21 cellular contexts compared by ENCODE assay signal in the genomic region with DNA sequence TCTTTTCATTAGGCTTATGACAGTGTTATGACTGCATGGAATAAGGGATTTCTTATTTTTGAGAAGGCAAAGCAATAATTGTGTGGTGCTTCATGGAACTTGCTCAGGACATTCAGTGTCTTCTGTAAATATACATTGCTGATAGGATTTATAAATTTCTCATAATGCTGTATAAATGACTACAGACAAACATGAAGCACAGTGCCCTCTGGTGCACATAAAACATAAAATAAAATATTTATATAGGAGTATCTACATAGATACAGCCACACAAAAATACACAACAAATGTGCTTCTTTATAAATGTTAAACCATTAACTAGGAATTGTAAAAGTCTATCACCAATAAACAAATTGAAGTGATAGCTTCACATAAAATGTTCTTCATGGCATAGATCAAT. TPM values are rescaled to one million over a fixed set of nuclear protein-coding genes. Genes with fewer than 3 reads are reported as not detected.
DNase-seq lines count a peak whose midpoint lies in the region; ATAC-seq and TF ChIP-seq lines count a peak whose summit lies in the region.
"Had no signal": no experiment of that assay in that cellular context is flagged by ENCODE, and none has a peak within 500 bp of the region (broad histone marks: within the 10 kb centered on the region; RNA-seq: fewer than 3 reads in every experiment).

No MANE protein-coding gene starts in this region.

- no peaks in the 10 kb centered on the region for H3K36me3 ChIP-seq in KMS-11 (ENCODE audit: insufficient read depth)
- H3K36me3 ChIP-seq in Panc1 (ENCODE audit: control insufficient read depth, insufficient read depth, low read length), result no peaks in the 10 kb centered on the region
- H3K36me3 ChIP-seq in endodermal cell (ENCODE audit: control insufficient read depth, insufficient read depth, low read length), result no peaks in the 10 kb centered on the region
- H3K36me3 ChIP-seq: adrenal gland; BLaER1 treated with 17β-estradiol and CSF1 and Interleukin-3, amounts not matched to agents 10 nM and 100 nM; gastrocnemius medialis; thyroid gland had no signal

- no peaks in the 10 kb centered on the region for H4K20me1 ChIP-seq in KMS-11 (ENCODE audit: insufficient read depth)
- H4K20me1 ChIP-seq: BLaER1 treated with 17β-estradiol and CSF1 and Interleukin-3, amounts not matched to agents 10 nM and 100 nM had no signal

- no peaks in the 10 kb centered on the region for H3K36me3 Mint-ChIP-seq in endodermal cell (ENCODE audit: low read depth)

- intact Hi-C loops in Panc1 (cut with micrococcal nuclease; ENCODE audit: unreplicated experiment), result no loop called here

- H3K27ac ChIP-seq in AG04450 (ENCODE audit: low read depth, low read length), result no peak overlapping the region
- H3K27ac ChIP-seq in KMS-11, result no peak overlapping the region
- H3K27ac ChIP-seq in Panc1 (ENCODE audit: low read length), result no peak overlapping the region
- no peak overlapping the region for H3K27ac ChIP-seq in endodermal cell (ENCODE audit: low read depth, low read length)
- H3K27ac ChIP-seq: adrenal gland; BLaER1 treated with 17β-estradiol and CSF1 and Interleukin-3, amounts not matched to agents 10 nM and 100 nM; gastrocnemius medialis; HL-60; thyroid gland had no signal

- H3K4me1 ChIP-seq in KMS-11 (ENCODE audit: low read depth, poor library complexity, severe bottlenecking) (no peaks in the 10 kb centered on the region), Panc1 (ENCODE audit: control insufficient read depth, insufficient read depth, low read length) (no peaks in the 10 kb centered on the region), endodermal cell (ENCODE audit: control insufficient read depth, insufficient read depth, low read length) (no peaks in the 10 kb centered on the region)
- H3K4me1 ChIP-seq: adrenal gland; BLaER1 treated with 17β-estradiol and CSF1 and Interleukin-3, amounts not matched to agents 10 nM and 100 nM; gastrocnemius medialis; thyroid gland had no signal

- BruUV-seq in Panc1 (replicated peaks; lab: Mats Ljungman, UMichigan), result no TSS peak

- no peak for ATAC-seq in Panc1
- ATAC-seq in GM21423 (IDR thresholded peaks at IDR 0.05; ENCODE audit: unreplicated experiment), result no peak
- ATAC-seq: activated CD4-positive, CD25-positive, alpha-beta regulatory T cell treated with anti-CD3 and anti-CD28 coated beads, Interleukin-2, amount 50 U/mL, for 24 hours; gastrocnemius medialis had no signal

- CTCF ChIA-PET in AG04450 (lab: Charles Lee), result interaction anchor here (0.6 kb wide), 1 partner anchor 25 kb away, joined by 4 read pairs; no protein-coding TSS in a partner anchor
- CTCF ChIA-PET in Panc1 (lab: Charles Lee), result no interaction called here

- H3K9me3 ChIP-seq in AG04450 (ENCODE audit: control insufficient read depth, insufficient read depth, low read length), result no peaks in the 10 kb centered on the region
- no peaks in the 10 kb centered on the region for H3K9me3 ChIP-seq in Panc1 (ENCODE audit: control insufficient read depth, insufficient read depth, low read depth, low read length)
- H3K9me3 ChIP-seq in endodermal cell (ENCODE audit: control insufficient read depth, low read length), result no peaks in the 10 kb centered on the region
- H3K9me3 ChIP-seq: adrenal gland; BLaER1 treated with 17β-estradiol and CSF1 and Interleukin-3, amounts not matched to agents 10 nM and 100 nM; gastrocnemius medialis; thyroid gland had no signal

- no peak overlapping the region for H3K27ac Mint-ChIP-seq in endodermal cell
- H3K27ac Mint-ChIP-seq: activated T-helper 2 cell treated with anti-CD3 and anti-CD28 coated beads, Interferon-gamma antibody, Interleukin-2, Interleukin-4, amounts not matched to agents 10 μg/mL and 5 μg/mL and 100 μg/mL, durations not matched to agents 14 hours and 24 hours and 36 hours had no signal

- H3K9ac ChIP-seq in KMS-11 (no peak overlapping the region), endodermal cell (ENCODE audit: extremely low read depth, low read length, poor library complexity, severe bottlenecking) (no peak overlapping the region)
- H3K9ac ChIP-seq: BLaER1 treated with 17β-estradiol and CSF1 and Interleukin-3, amounts not matched to agents 10 nM and 100 nM had no signal

- H3K4me1 Mint-ChIP-seq in endodermal cell, result peaks cover 4% of the 10 kb centered on the region

- H3K79me2 ChIP-seq in KMS-11 (ENCODE audit: insufficient read depth, low read depth), result no peaks in the 10 kb centered on the region

- no peak overlapping the region for H3K4me3 Mint-ChIP-seq in endodermal cell

- no peaks in the 10 kb centered on the region for H3K9me3 Mint-ChIP-seq in endodermal cell
- H3K9me3 Mint-ChIP-seq: activated T-helper 2 cell treated with anti-CD3 and anti-CD28 coated beads, Interferon-gamma antibody, Interleukin-2, Interleukin-4, amounts not matched to agents 10 μg/mL and 5 μg/mL and 100 μg/mL, durations not matched to agents 14 hours and 24 hours and 36 hours had no signal

- no peak overlapping the region for H3K4me3 ChIP-seq in AG04450 (ENCODE audit: low read depth, low read length)
- no peak overlapping the region for H3K4me3 ChIP-seq in KMS-11 (IDR thresholded peaks at IDR 0.05; ENCODE audit: insufficient read depth, low read depth, low read length)
- H3K4me3 ChIP-seq in Panc1 (ENCODE audit: low read depth in 2 of 2, low read length in 2 of 2), result no peak overlapping the region
- no peak overlapping the region for H3K4me3 ChIP-seq in fibroblast of pulmonary artery (replicated peaks; ENCODE audit: low read depth, low read length)
- no peak overlapping the region for H3K4me3 ChIP-seq in endodermal cell (ENCODE audit: low read length)
- H3K4me3 ChIP-seq: adrenal gland; BLaER1 treated with 17β-estradiol and CSF1 and Interleukin-3, amounts not matched to agents 10 nM and 100 nM; gastrocnemius medialis; thyroid gland had no signal

- POLR2A ChIA-PET in AG04450 (lab: Yijun Ruan, JAX), result no interaction called here
- POLR2A ChIA-PET in Panc1 (lab: Charles Lee), result no interaction called here

- no peaks in the 10 kb centered on the region for H3K27me3 Mint-ChIP-seq in endodermal cell (ENCODE audit: insufficient read depth)

- no peak overlapping the region for H3K4me2 ChIP-seq in KMS-11
- H3K4me2 ChIP-seq: BLaER1 treated with 17β-estradiol and CSF1 and Interleukin-3, amounts not matched to agents 10 nM and 100 nM had no signal

- H2AFZ ChIP-seq in KMS-11 (ENCODE audit: low read depth), result no peak overlapping the region

- TF ChIP-seq CTCF in AG04450 (IDR thresholded peaks at IDR 0.05; ENCODE audit: low read depth, low read length) (peak; percentile 30; the same call in 1 of the 2 replicates), KMS-11 (conservative IDR thresholded peaks at IDR 0.05; ENCODE audit: low read depth, low read length) (peak; percentile 17; the same call in 1 of the 2 replicates), Panc1 (IDR thresholded peaks at IDR 0.05) (peak; percentile 28; the same call in 1 of the 2 replicates), fibroblast of pulmonary artery (IDR thresholded peaks at IDR 0.05; ENCODE audit: low read length, missing control alignments) (peak; percentile 17), endodermal cell (conservative IDR thresholded peaks at IDR 0.05) (no peak)

- in situ Hi-C loops in Panc1 (cut with HindIII; ENCODE audit: low pct_unique_long_range_greater_than_20kb, low sequenced_read_pairs), result no loop called here

- DNase-seq in AG04450 (ENCODE audit: low read depth, low spot score) (no peak), Panc1 (ENCODE audit: low read depth, low spot score) (no peak), fibroblast of pulmonary artery (ENCODE audit: low read depth) (peak; percentile 26), middle frontal gyrus (ENCODE audit: extremely low spot score, low spot score) (no peak), endodermal cell (no peak), NCI-H748 treated with DMSO at 0.1 percent for 48 hours (lab: John Stamatoyannopoulos, UW) (no peak)
- DNase-seq: adrenal gland, DND-41, gastrocnemius medialis, KBM-7, NCI-H1436, RPMI8226, small intestine, T-helper 1 cell, thyroid gland had no signal

- H3K27me3 ChIP-seq in AG04450 (ENCODE audit: control insufficient read depth, insufficient read depth, low read length) (no peaks in the 10 kb centered on the region), KMS-11 (ENCODE audit: insufficient read depth, low read depth) (no peaks in the 10 kb centered on the region), Panc1 (ENCODE audit: control insufficient read depth, insufficient read depth, low read length) (no peaks in the 10 kb centered on the region), endodermal cell (ENCODE audit: control insufficient read depth, insufficient read depth, low read length, poor library complexity, severe bottlenecking) (no peaks in the 10 kb centered on the region)
- H3K27me3 ChIP-seq: adrenal gland; BLaER1 treated with 17β-estradiol and CSF1 and Interleukin-3, amounts not matched to agents 10 nM and 100 nM; gastrocnemius medialis; thyroid gland had no signal

RNA-seq across cellular contexts. Expression of a gene that starts 24.1 kb away (rescaled TPM):
- polyA plus RNA-seq in AG04450 (2011; rRNA removed), result 0.09 and 0.14 TPM in 2 replicates
- polyA minus RNA-seq in AG04450 (2011; rRNA and poly(A)+ RNA removed), result 0.09 TPM in 1 of 2 replicates, not detected in the other
- total RNA-seq in Panc1 (2021; ENCODE audit: unreplicated experiment), result 1.0 TPM
- polyA plus RNA-seq in Panc1 (2012; ENCODE audit: insufficient read length), result 0.50 TPM
- not detected for total RNA-seq in endodermal cell
- polyA plus RNA-seq in endodermal cell (2013, experiment 1 of 2), result 1.8 TPM
- 0.87 TPM for polyA plus RNA-seq in endodermal cell (2013, experiment 2 of 2)
- total RNA-seq: activated T-helper 2 cell treated with anti-CD3 and anti-CD28 coated beads, Interferon-gamma antibody, Interleukin-2, Interleukin-4, amounts not matched to agents 10 μg/mL and 5 μg/mL and 100 μg/mL, durations not matched to agents 14 hours and 24 hours and 36 hours had no signal
